ENCODE assay signal across 8 cellular contexts in the genomic region with DNA sequence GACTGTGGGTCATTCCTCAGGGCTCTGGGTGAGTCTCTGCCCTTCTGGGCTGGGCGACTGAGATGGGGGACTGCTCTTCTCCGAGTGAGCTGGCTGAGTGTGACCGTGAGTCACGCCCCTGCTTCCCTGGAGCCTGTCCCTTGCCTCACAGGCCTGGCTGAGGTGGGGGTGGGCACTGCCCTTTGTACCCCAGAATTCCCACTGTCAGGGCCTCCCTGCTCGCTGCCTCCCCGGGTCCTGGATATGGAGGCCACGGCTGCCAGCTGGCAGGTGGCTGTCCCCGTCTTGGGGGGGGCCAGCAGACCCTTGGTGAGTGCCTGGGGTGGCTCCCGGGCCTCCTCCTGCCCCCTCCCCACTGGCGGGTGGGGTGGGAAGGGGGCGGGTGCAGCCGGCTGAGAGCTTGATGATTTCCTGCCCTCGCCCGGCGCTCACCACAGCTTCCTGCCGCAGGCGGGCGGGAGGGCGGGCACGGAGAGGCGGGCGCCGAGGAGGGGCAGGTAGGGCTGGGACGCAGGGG. TPM values are rescaled to one million over a fixed set of nuclear protein-coding genes. Genes with fewer than 3 reads are reported as not detected.
A peak's percentile ranks its signal among the peaks of the same experiment; 100 is the strongest.
DNase-seq lines count a peak whose midpoint lies in the region; ATAC-seq and TF ChIP-seq lines count a peak whose summit lies in the region.

Gene LAT (plus strand): TSS at position 434 of the 517 bp plus-strand sequence. CDS start 366 bp downstream, outside the sequence.

- peak; percentile 78 for DNase-seq in GDM1 (lab: John Stamatoyannopoulos, UW)
- DNase-seq in NOMO-1 treated with dmso at 0.1 percent for 144 hours (lab: John Stamatoyannopoulos, UW; ENCODE audit: unreplicated experiment): peak; percentile 68
- peak; percentile 82 to 84 for DNase-seq in activated T-cell treated with anti-CD3 and anti-CD28 coated beads, Interleukin-2, amount 50 U/mL, for 48 hours
- no peak for DNase-seq in nephron progenitor cell
- DNase-seq in aorta: no peak
- no peak for DNase-seq in cerebellar cortex (ENCODE audit: low spot score)

- WGBS in aorta, 2 donors: 81 to 83% methylated on average over 17 to 24 of the region's 24 CpGs

- H3K36me3 Mint-ChIP-seq in nephron progenitor cell (ENCODE audit: low read depth): peaks cover 41% of the 10 kb centered on the region

- H3K27ac ChIP-seq in aorta (ENCODE audit: low read depth in 1 of 2, low read length in 2 of 2): no peak within 1 kb of the TSS

- no peaks in the 10 kb centered on the region for H3K4me1 Mint-ChIP-seq in nephron progenitor cell

- H3K27me3 Mint-ChIP-seq in nephron progenitor cell (ENCODE audit: low read depth, poor library complexity): no peaks in the 10 kb centered on the region

- no peaks in the 10 kb centered on the region for H3K9me3 ChIP-seq in aorta (ENCODE audit: control insufficient read depth, low read length)

- peak within 1 kb of the TSS; percentile 54 for H3K27ac Mint-ChIP-seq in nephron progenitor cell

- H3K4me3 Mint-ChIP-seq in nephron progenitor cell: no peak within 1 kb of the TSS

- ATAC-seq in aorta (ENCODE audit: low FRiP score): no peak
- ATAC-seq in GM18511 (IDR thresholded peaks at IDR 0.05; ENCODE audit: unreplicated experiment): no peak
- no peak for ATAC-seq in GM18873 (IDR thresholded peaks at IDR 0.05; ENCODE audit: low FRiP score, unreplicated experiment)

- H3K27me3 ChIP-seq in aorta (ENCODE audit: control insufficient read depth in 1 of 2, insufficient read depth in 2 of 2, low read length in 1 of 2): no peaks in the 10 kb centered on the region

- intact Hi-C loops in aorta (cut with DNase I): no loop called here

- H3K4me1 ChIP-seq in aorta (ENCODE audit: control insufficient read depth in 1 of 2, insufficient read depth in 2 of 2, low read length in 2 of 2): no peaks in the 10 kb centered on the region

- TF ChIP-seq CTCF in nephron progenitor cell (IDR thresholded peaks at IDR 0.05): no peak

- H3K36me3 ChIP-seq in aorta (ENCODE audit: control insufficient read depth in 1 of 2, insufficient read depth in 2 of 2, low read length in 1 of 2): peaks cover 0 to 3% of the 10 kb centered on the region in 2 donors

- peaks cover 8% of the 10 kb centered on the region for H3K9me3 Mint-ChIP-seq in nephron progenitor cell

- no peak within 1 kb of the TSS for H3K4me3 ChIP-seq in aorta (ENCODE audit: low read length in 2 of 2)

RNA-seq across cellular contexts. Expression of gene LAT, which starts in this region (rescaled TPM):
- 10 to 100 TPM; 16.7 to 17.8 TPM for total RNA-seq in aorta
- polyA plus RNA-seq in aorta: 100 to 1,000 TPM in 1 of 2 donors, 1 to 10 TPM in 1; 9.0 to 155 TPM

Comparison
In these comparisons a context has a peak if more than half of its experiments do, and no peak if none do; other contexts are left out.
1. DNase-seq: peak in GDM1 (single experiment), NOMO-1 treated with dmso at 0.1 percent for 144 hours (single experiment) and activated T-cell treated with anti-CD3 and anti-CD28 coated beads, Interleukin-2, amount 50 U/mL, for 48 hours (2 of 2); none in nephron progenitor cell (single experiment), aorta (0 of 2) and cerebellar cortex (single experiment).